ENCODE assay signal across 12 cellular contexts in the genomic region with DNA sequence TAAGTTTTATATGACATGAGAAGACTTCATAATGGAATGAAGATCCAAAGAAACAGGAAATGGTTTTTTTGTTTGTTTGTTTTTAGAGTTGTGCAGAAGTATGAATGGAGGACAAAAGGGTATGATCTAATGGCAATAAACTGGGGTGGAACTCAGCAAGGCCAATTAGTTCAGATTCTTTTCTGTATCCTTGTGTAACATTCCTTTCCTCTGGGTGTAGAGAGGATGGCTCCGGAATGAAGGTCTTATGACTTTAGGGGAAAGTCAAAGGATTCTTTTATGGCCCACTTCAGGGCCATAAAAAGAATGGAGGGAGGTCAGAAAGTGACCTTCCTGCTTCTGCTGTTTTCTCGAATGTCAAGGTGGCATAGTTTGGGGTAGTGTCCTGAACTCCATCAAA.
"Had no signal": no experiment of that assay in that cellular context is flagged by ENCODE, and none has a peak within 500 bp of the region (broad histone marks: within the 10 kb centered on the region; RNA-seq: fewer than 3 reads in every experiment).

No MANE protein-coding gene starts in this region.

- H3K4me1 ChIP-seq: prostate gland, sigmoid colon, suprapubic skin had no signal

- H3K36me3 ChIP-seq: prostate gland, sigmoid colon had no signal

- H3K9me3 ChIP-seq: prostate gland, sigmoid colon, suprapubic skin had no signal

- H3K27ac ChIP-seq: prostate gland, sigmoid colon, suprapubic skin had no signal

- DNase-seq: activated CD4-positive, alpha-beta T cell treated with anti-CD3 and anti-CD28 coated beads for 4 hours; activated CD8-positive, alpha-beta memory T cell treated with anti-CD3 and anti-CD28 coated beads, Interleukin-2, amount 50 U/mL, for 48 hours; activated CD8-positive, alpha-beta T cell treated with anti-CD3 and anti-CD28 coated beads, Interleukin-2, amount 10 ng/mL, durations not matched to agents 7 days and 5 days; activated naive CD4-positive, alpha-beta T cell; activated naive CD8-positive, alpha-beta T cell treated with anti-CD3 and anti-CD28 coated beads, Interleukin-2, amount 50 U/mL, for 24 hours; effector CD4-positive, alpha-beta T cell; sigmoid colon; stimulated activated CD4-positive, alpha-beta T cell treated with anti-CD3 and anti-CD28 coated beads, Interleukin-2, amount 100 ng/mL, for 48 hours; stimulated activated naive CD8-positive, alpha-beta T cell treated with anti-CD3 and anti-CD28 coated beads, Interleukin-15, Interleukin-2, amounts not matched to agents 100 U/mL and 50 U/mL, for 24 hours; T-cell had no signal

- H3K4me3 ChIP-seq: prostate gland, sigmoid colon, suprapubic skin had no signal

- H3K27me3 ChIP-seq: sigmoid colon, suprapubic skin had no signal

- ATAC-seq: activated CD8-positive, alpha-beta T cell treated with anti-CD3 and anti-CD28 coated beads, Interleukin-2, amount 10 ng/mL, durations not matched to agents 7 days and 5 days; activated naive CD8-positive, alpha-beta T cell treated with anti-CD3 and anti-CD28 coated beads, Interleukin-2, amount 50 U/mL, for 24 hours; stimulated activated naive CD8-positive, alpha-beta T cell treated with anti-CD3 and anti-CD28 coated beads, Interleukin-15, Interleukin-2, amounts not matched to agents 100 U/mL and 50 U/mL, for 24 hours; T-cell had no signal
